ENCODE assay signal across 8 cellular contexts in genomic region chr5:58582004-58582403, GRCh38. TPM values are rescaled to one million over a fixed set of nuclear protein-coding genes. Genes with fewer than 3 reads are reported as not detected.
DNase-seq lines count a peak whose midpoint lies in the region; ATAC-seq and TF ChIP-seq lines count a peak whose summit lies in the region.

No MANE protein-coding gene starts in this region.

- H3K9me3 Mint-ChIP-seq in nephron (no peaks in the 10 kb centered on the region), HFFc6 (no peaks in the 10 kb centered on the region)
- H3K9me3 Mint-ChIP-seq in activated CD4-positive, alpha-beta memory T cell treated with anti-CD3 and anti-CD28 coated beads, Interleukin-2, amount 10 ng/mL, durations not matched to agents 7 days and 5 days, result no peaks in the 10 kb centered on the region

- TF ChIP-seq CTCF in nephron (IDR thresholded peaks at IDR 0.05; ENCODE audit: unreplicated experiment in 3 of 3), result no peak
- no peak for TF ChIP-seq CTCF in HFFc6 (IDR thresholded peaks at IDR 0.05)

- H3K4me1 Mint-ChIP-seq in nephron (peaks cover 5% of the 10 kb centered on the region), HFFc6 (ENCODE audit: low read depth) (peaks cover 12% of the 10 kb centered on the region)
- H3K4me1 Mint-ChIP-seq in activated CD4-positive, alpha-beta memory T cell treated with anti-CD3 and anti-CD28 coated beads, Interleukin-2, amount 10 ng/mL, durations not matched to agents 7 days and 5 days, result peaks cover 15% of the 10 kb centered on the region

- H3K27ac Mint-ChIP-seq in nephron (no peak overlapping the region), HFFc6 (no peak overlapping the region)
- H3K27ac Mint-ChIP-seq in activated CD4-positive, alpha-beta memory T cell treated with anti-CD3 and anti-CD28 coated beads, Interleukin-2, amount 10 ng/mL, durations not matched to agents 7 days and 5 days, result no peak overlapping the region

- CTCF ChIA-PET in HEK293T (lab: Yijun Ruan, JAX), result interaction anchor here (0.8 kb wide), 1 partner anchor 268 kb away, joined by 3 read pairs; no protein-coding TSS in a partner anchor
- CTCF ChIA-PET in activated CD4-positive, alpha-beta memory T cell treated with anti-CD3 and anti-CD28 coated beads, Interleukin-2, amount 10 ng/mL, durations not matched to agents 7 days and 5 days (lab: Charles Lee), result no interaction called here

- DNase-seq in HEK293T (ENCODE audit: extremely low spot score) (peak; percentile 27), NCI-H82 treated with DMSO at 0.1 percent for 48 hours (lab: John Stamatoyannopoulos, UW; ENCODE audit: unreplicated experiment) (peak; percentile 17), ecto neural progenitor cell (ENCODE audit: low spot score) (peak; percentile 66), NK-92 (lab: John Stamatoyannopoulos, UW; ENCODE audit: unreplicated experiment) (no peak), HFFc6 (no peak)
- DNase-seq in activated CD4-positive, alpha-beta memory T cell treated with anti-CD3 and anti-CD28 coated beads, Interleukin-2, amount 10 ng/mL, durations not matched to agents 7 days and 5 days, result no peak

- H3K4me3 Mint-ChIP-seq in nephron, result peak overlapping the region; percentile 85 to 89 (median 88)
- H3K4me3 Mint-ChIP-seq in activated CD4-positive, alpha-beta memory T cell treated with anti-CD3 and anti-CD28 coated beads, Interleukin-2, amount 10 ng/mL, durations not matched to agents 7 days and 5 days, result no peak overlapping the region
- H3K4me3 Mint-ChIP-seq in HFFc6, result no peak overlapping the region

- ATAC-seq in HG02840 (IDR thresholded peaks at IDR 0.05; ENCODE audit: low FRiP score, unreplicated experiment), result no peak

- POLR2A ChIA-PET in HEK293T (lab: Yijun Ruan, JAX), result interaction anchor here (0.9 to 1.0 kb wide), 2 partner anchors 12 to 180 kb away, joined by 4 to 5 read pairs; no protein-coding TSS in a partner anchor
- POLR2A ChIA-PET in activated CD4-positive, alpha-beta memory T cell treated with anti-CD3 and anti-CD28 coated beads, Interleukin-2, amount 10 ng/mL, durations not matched to agents 7 days and 5 days (lab: Charles Lee), result no interaction called here

- H3K27me3 Mint-ChIP-seq in nephron (ENCODE audit: low read depth) (peaks cover 53% of the 10 kb centered on the region), HFFc6 (ENCODE audit: insufficient read depth) (peaks cover 4% of the 10 kb centered on the region; the same call in 1 of the 2 replicates)
- peaks cover 31% of the 10 kb centered on the region for H3K27me3 Mint-ChIP-seq in activated CD4-positive, alpha-beta memory T cell treated with anti-CD3 and anti-CD28 coated beads, Interleukin-2, amount 10 ng/mL, durations not matched to agents 7 days and 5 days

- H3K36me3 Mint-ChIP-seq in nephron (ENCODE audit: low read depth), result no peaks in the 10 kb centered on the region
- H3K36me3 Mint-ChIP-seq in activated CD4-positive, alpha-beta memory T cell treated with anti-CD3 and anti-CD28 coated beads, Interleukin-2, amount 10 ng/mL, durations not matched to agents 7 days and 5 days (ENCODE audit: low read depth), result no peaks in the 10 kb centered on the region
- H3K36me3 Mint-ChIP-seq in HFFc6 (ENCODE audit: low read depth), result no peaks in the 10 kb centered on the region

TF ChIP-seq in HEK293T, 16 proteins besides CTCF, POLR2A, EP300 and RAD21:
- TF ChIP-seq ZNF384 (IDR thresholded peaks at IDR 0.05), result no peak
- no peak for TF ChIP-seq ELF4 (IDR thresholded peaks at IDR 0.05)
- no peak for TF ChIP-seq LEF1 (IDR thresholded peaks at IDR 0.05; ENCODE audit: borderline replicate concordance)
- TF ChIP-seq PKNOX1 (IDR thresholded peaks at IDR 0.05), result no peak
- TF ChIP-seq SP1 (IDR thresholded peaks at IDR 0.05), result no peak
- no peak for TF ChIP-seq HDGF (IDR thresholded peaks at IDR 0.05; ENCODE audit: borderline replicate concordance)
TF ChIP-seq in HEK293T: peak in this region for 0.

RNA-seq across cellular contexts. Expression of gene RAB3C, which starts 0.9 kb away (rescaled TPM):
- total RNA-seq in activated CD4-positive, alpha-beta memory T cell treated with anti-CD3 and anti-CD28 coated beads, Interleukin-2, amount 10 ng/mL, durations not matched to agents 7 days and 5 days, result not detected
- not detected for total RNA-seq in HFFc6 (2021; fragmentation: NEBNext Ultra II Directional; extraction: Animal tissue kit (Norgen Biotek cat#: 25700))

Comparison
In these comparisons a context has a peak if more than half of its experiments do, and no peak if none do; other contexts are left out.
1. DNase-seq: peak in HEK293T (single experiment), NCI-H82 treated with DMSO at 0.1 percent for 48 hours (single experiment) and ecto neural progenitor cell (single experiment); none in activated CD4-positive, alpha-beta memory T cell treated with anti-CD3 and anti-CD28 coated beads, Interleukin-2, amount 10 ng/mL, durations not matched to agents 7 days and 5 days (single experiment), NK-92 (single experiment) and HFFc6 (single experiment).
2. H3K4me3 Mint-ChIP-seq: peak in nephron (3 of 3); none in activated CD4-positive, alpha-beta memory T cell treated with anti-CD3 and anti-CD28 coated beads, Interleukin-2, amount 10 ng/mL, durations not matched to agents 7 days and 5 days (single experiment) and HFFc6 (single experiment).